ENCODE assay signal across 16 cellular contexts in the genomic region with DNA sequence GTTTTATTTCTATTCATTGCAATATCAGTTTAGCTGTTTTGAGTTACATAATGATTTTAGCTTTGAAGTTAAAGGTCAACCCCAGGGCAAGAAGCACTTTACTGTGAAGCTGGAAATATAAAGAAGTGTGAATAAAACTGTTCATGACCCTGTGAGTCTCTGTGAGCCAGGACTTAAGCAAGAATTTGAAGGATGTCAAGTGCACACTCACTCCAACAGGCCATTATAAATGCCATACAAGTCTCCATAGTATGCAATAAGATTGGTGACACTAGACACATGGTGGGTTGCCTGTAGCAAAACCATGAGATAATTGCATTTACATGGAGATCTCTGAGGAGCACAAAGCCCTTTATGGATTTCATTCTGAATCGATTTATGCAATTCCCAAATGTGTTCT.
DNase-seq lines count a peak whose midpoint lies in the region; ATAC-seq and TF ChIP-seq lines count a peak whose summit lies in the region.
"Had no signal": no experiment of that assay in that cellular context is flagged by ENCODE, and none has a peak within 500 bp of the region (broad histone marks: within the 10 kb centered on the region; RNA-seq: fewer than 3 reads in every experiment).

No MANE protein-coding gene starts in this region.

- H3K79me2 ChIP-seq in DND-41 (ENCODE audit: insufficient read depth, low read length) (no peaks in the 10 kb centered on the region), fibroblast of lung (ENCODE audit: control insufficient read depth, insufficient read depth, low read length) (no peaks in the 10 kb centered on the region)

- H3K9ac ChIP-seq in DND-41 (ENCODE audit: low read depth, low read length) (no peak overlapping the region), fibroblast of lung (ENCODE audit: insufficient read depth, low read length) (no peak overlapping the region)

- no peak for DNase-seq in activated CD8-positive, alpha-beta memory T cell treated with anti-CD3 and anti-CD28 coated beads, Interleukin-2, amount 10 ng/mL, durations not matched to agents 7 days and 5 days
- no peak for DNase-seq in activated CD8-positive, alpha-beta memory T cell treated with anti-CD3 and anti-CD28 coated beads for 24 hours
- DNase-seq in DND-41 = no peak
- peak in 1 of 2 donors; percentile 4 for DNase-seq in fibroblast of lung (ENCODE audit: low read depth in 2 of 2)
- no peak for DNase-seq in upper lobe of right lung
- no peak for DNase-seq in activated T-cell treated with anti-CD3 and anti-CD28 coated beads, Interleukin-2, amount 50 U/mL, for 48 hours
- DNase-seq: 8988T, C1 segment of cervical spinal cord, Caco-2, GF-D8, H7, IMR-90 had no signal

- H4K20me1 ChIP-seq in DND-41 (ENCODE audit: insufficient read depth, low read length) = no peaks in the 10 kb centered on the region
- no peaks in the 10 kb centered on the region for H4K20me1 ChIP-seq in fibroblast of lung (ENCODE audit: control insufficient read depth, extremely low read depth, insufficient read depth, low read length)

- intact Hi-C loops in upper lobe of right lung (cut with DNase I) = no loop called here

- no peak for TF ChIP-seq CTCF in DND-41 (IDR thresholded peaks at IDR 0.05; ENCODE audit: borderline replicate concordance, extremely low read depth, low read length, poor library complexity, severe bottlenecking)
- no peak for TF ChIP-seq CTCF in fibroblast of lung (conservative IDR thresholded peaks at IDR 0.05 in 1 of 2, IDR thresholded peaks at IDR 0.05 in 1 of 2; ENCODE audit: low read depth in 1 of 2, low read length in 2 of 2)
- no peak for TF ChIP-seq CTCF in upper lobe of right lung (IDR thresholded peaks at IDR 0.05)

- no peak overlapping the region for H3K4me3 Mint-ChIP-seq in activated CD8-positive, alpha-beta memory T cell treated with anti-CD3 and anti-CD28 coated beads, Interleukin-2, amount 10 ng/mL, durations not matched to agents 7 days and 5 days
- H3K4me3 Mint-ChIP-seq: B cell, GM23338 had no signal

- no peaks in the 10 kb centered on the region for H3K27me3 ChIP-seq in DND-41 (ENCODE audit: insufficient read depth, low read length, poor library complexity)
- H3K27me3 ChIP-seq in fibroblast of lung (ENCODE audit: control insufficient read depth, insufficient read depth, low read length) = no peaks in the 10 kb centered on the region
- H3K27me3 ChIP-seq in upper lobe of right lung = no peaks in the 10 kb centered on the region

- ATAC-seq in activated CD8-positive, alpha-beta memory T cell treated with anti-CD3 and anti-CD28 coated beads, Interleukin-2, amount 10 ng/mL, durations not matched to agents 7 days and 5 days = no peak
- ATAC-seq in DND-41 (ENCODE audit: insufficient read depth, low read depth) (no peak), upper lobe of right lung (peak; percentile 55), GM18909 (IDR thresholded peaks at IDR 0.05; ENCODE audit: poor library complexity, unreplicated experiment) (no peak)
- ATAC-seq: GM23338 had no signal

- peak overlapping the region; percentile 15 for H3K27ac Mint-ChIP-seq in activated CD8-positive, alpha-beta memory T cell treated with anti-CD3 and anti-CD28 coated beads, Interleukin-2, amount 10 ng/mL, durations not matched to agents 7 days and 5 days
- H3K27ac Mint-ChIP-seq: B cell, GM23338 had no signal

- H3K4me3 ChIP-seq in DND-41 (ENCODE audit: low read depth in 1 of 2, low read length in 2 of 2) = no peak overlapping the region
- H3K4me3 ChIP-seq in fibroblast of lung (replicated peaks in 1 of 4; ENCODE audit: control extremely low read depth in 1 of 4, insufficient read depth in 1 of 4, low read depth in 3 of 4, low read length in 4 of 4) = no peak overlapping the region
- no peak overlapping the region for H3K4me3 ChIP-seq in upper lobe of right lung
- H3K4me3 ChIP-seq: GM23338 had no signal

- H3K36me3 ChIP-seq in DND-41 (ENCODE audit: insufficient read depth, low read length) (no peaks in the 10 kb centered on the region), fibroblast of lung (ENCODE audit: control insufficient read depth, insufficient read depth, low read length) (no peaks in the 10 kb centered on the region), upper lobe of right lung (no peaks in the 10 kb centered on the region)

- H3K4me1 Mint-ChIP-seq in activated CD8-positive, alpha-beta memory T cell treated with anti-CD3 and anti-CD28 coated beads, Interleukin-2, amount 10 ng/mL, durations not matched to agents 7 days and 5 days = peaks cover 13% of the 10 kb centered on the region
- H3K4me1 Mint-ChIP-seq: B cell had no signal

- no peaks in the 10 kb centered on the region for H3K9me3 Mint-ChIP-seq in activated CD8-positive, alpha-beta memory T cell treated with anti-CD3 and anti-CD28 coated beads, Interleukin-2, amount 10 ng/mL, durations not matched to agents 7 days and 5 days (ENCODE audit: low read depth)
- H3K9me3 Mint-ChIP-seq: CD8-positive, alpha-beta memory T cell; GM23338 had no signal

- H2AFZ ChIP-seq in DND-41 (ENCODE audit: low read depth, low read length) (peak overlapping the region; percentile 57; the same call in 1 of the 2 replicates), fibroblast of lung (ENCODE audit: low read length) (peak overlapping the region; percentile 41)

- H3K27me3 Mint-ChIP-seq in activated CD8-positive, alpha-beta memory T cell treated with anti-CD3 and anti-CD28 coated beads, Interleukin-2, amount 10 ng/mL, durations not matched to agents 7 days and 5 days = no peaks in the 10 kb centered on the region
- H3K27me3 Mint-ChIP-seq: B cell had no signal

- no peak overlapping the region for H3K4me2 ChIP-seq in DND-41 (ENCODE audit: insufficient read depth, low read length)
- peak overlapping the region; percentile 8 for H3K4me2 ChIP-seq in fibroblast of lung (ENCODE audit: extremely low read depth, insufficient read depth, low read length)
- H3K4me2 ChIP-seq: GM23338 had no signal

- H3K36me3 Mint-ChIP-seq in activated CD8-positive, alpha-beta memory T cell treated with anti-CD3 and anti-CD28 coated beads, Interleukin-2, amount 10 ng/mL, durations not matched to agents 7 days and 5 days = no peaks in the 10 kb centered on the region
- H3K36me3 Mint-ChIP-seq: CD8-positive, alpha-beta memory T cell had no signal

- H3K9me3 ChIP-seq in DND-41 (ENCODE audit: insufficient read depth, low read length, severe bottlenecking) (no peaks in the 10 kb centered on the region), fibroblast of lung (ENCODE audit: control insufficient read depth, insufficient read depth, low read depth, low read length) (no peaks in the 10 kb centered on the region), upper lobe of right lung (no peaks in the 10 kb centered on the region)
- H3K9me3 ChIP-seq: Caco-2 had no signal

- H3K27ac ChIP-seq in DND-41 (ENCODE audit: low read length) (peak overlapping the region; percentile 62; the same call in 1 of the 2 replicates), fibroblast of lung (ENCODE audit: insufficient read depth, low read length) (no peak overlapping the region), upper lobe of right lung (no peak overlapping the region)

- CTCF ChIA-PET in activated CD8-positive, alpha-beta memory T cell treated with anti-CD3 and anti-CD28 coated beads, Interleukin-2, amount 10 ng/mL, durations not matched to agents 7 days and 5 days (lab: Charles Lee) = no interaction called here

- H3K4me1 ChIP-seq in DND-41 (ENCODE audit: insufficient read depth, low read length) (peaks cover 22% of the 10 kb centered on the region), fibroblast of lung (ENCODE audit: control insufficient read depth, extremely low read depth, insufficient read depth, low read length) (no peaks in the 10 kb centered on the region), upper lobe of right lung (no peaks in the 10 kb centered on the region)
- H3K4me1 ChIP-seq: Caco-2 had no signal
